ENCODE assay signal across 1 cellular context in genomic region chr13:46992383-46992952, GRCh38.
TF ChIP-seq lines count a peak whose summit lies in the region.

No MANE protein-coding gene starts in this region.

TF ChIP-seq in GM23338, 12 proteins besides CTCF, POLR2A, EP300 and RAD21 (continued from another document):
- no peak for TF ChIP-seq REST (IDR thresholded peaks at IDR 0.05; ENCODE audit: unreplicated experiment)
- no peak for TF ChIP-seq JUNB (IDR thresholded peaks at IDR 0.05; ENCODE audit: unreplicated experiment)
- no peak for TF ChIP-seq NANOG (IDR thresholded peaks at IDR 0.05; ENCODE audit: borderline replicate concordance)
- TF ChIP-seq CREB1 (CRISPR knock-in tag; IDR thresholded peaks at IDR 0.05; ENCODE audit: low read depth) = no peak
- TF ChIP-seq ZNF462 (CRISPR knock-in tag; IDR thresholded peaks at IDR 0.05) = no peak
- no peak for TF ChIP-seq ZNF331 (CRISPR knock-in tag; IDR thresholded peaks at IDR 0.05; ENCODE audit: low read depth)
